ENCODE assay signal across 24 cellular contexts in genomic region chr17:52758481-52758880, GRCh38.
"Had no signal": no experiment of that assay in that cellular context is flagged by ENCODE, and none has a peak within 500 bp of the region (broad histone marks: within the 10 kb centered on the region; RNA-seq: fewer than 3 reads in every experiment).

No MANE protein-coding gene starts in this region.

- H3K27me3 ChIP-seq: colonic mucosa, esophagus squamous epithelium, gastrocnemius medialis, heart right ventricle, left lung had no signal

- H3K36me3 ChIP-seq: colonic mucosa, esophagus squamous epithelium, gastrocnemius medialis, heart right ventricle, left lung, lower lobe of right lung had no signal

- H3K27ac ChIP-seq: colonic mucosa, epithelial cell of prostate, esophagus squamous epithelium, gastrocnemius medialis, heart right ventricle, left lung, lower lobe of right lung had no signal

- H3K4me1 Mint-ChIP-seq: endodermal cell, mesothelial cell of epicardium had no signal

- H3K9me3 Mint-ChIP-seq: endodermal cell had no signal

- H3K4me1 ChIP-seq: colonic mucosa, esophagus squamous epithelium, left lung, lower lobe of right lung had no signal

- H3K27me3 Mint-ChIP-seq: dendritic cell treated with granulocyte-macrophage colony-stimulating factor and Interleukin-4, amounts not matched to agents 40 ng/mL and 50 ng/mL, for 4 days; effector memory CD8-positive, alpha-beta T cell had no signal

- H3K27ac Mint-ChIP-seq: dendritic cell treated with granulocyte-macrophage colony-stimulating factor and Interleukin-4, amounts not matched to agents 40 ng/mL and 50 ng/mL, for 4 days; effector memory CD8-positive, alpha-beta T cell; endodermal cell; mesothelial cell of epicardium had no signal

- H3K9me3 ChIP-seq: colonic mucosa, gastrocnemius medialis, lower lobe of right lung, mucosa of descending colon had no signal

- H3K36me3 Mint-ChIP-seq: mesothelial cell of epicardium had no signal

- H3K4me3 Mint-ChIP-seq: dendritic cell treated with granulocyte-macrophage colony-stimulating factor and Interleukin-4, amounts not matched to agents 40 ng/mL and 50 ng/mL, for 4 days; effector memory CD8-positive, alpha-beta T cell; endodermal cell; mesothelial cell of epicardium had no signal

- ATAC-seq: effector memory CD8-positive, alpha-beta T cell; esophagus mucosa; gastrocnemius medialis; heart right ventricle; left cardiac atrium; left lung; left ventricle myocardium superior; lower lobe of right lung; mucosa of descending colon had no signal

- DNase-seq: colonic mucosa; cortex of kidney; effector CD8-positive, alpha-beta T cell; effector memory CD8-positive, alpha-beta T cell; endodermal cell; erythroblast; esophagus squamous epithelium; foreskin fibroblast; foreskin melanocyte; gastrocnemius medialis; glutamatergic neuron; head of caudate nucleus; heart right ventricle; hippocampal formation; left cardiac atrium; left lung; left ventricle myocardium superior; lower lobe of right lung; mesenchymal stem cell; mucosa of descending colon had no signal

- H3K4me3 ChIP-seq: colonic mucosa, esophagus squamous epithelium, gastrocnemius medialis, heart right ventricle, left lung, lower lobe of right lung, mucosa of descending colon had no signal
